Comparison of ENCODE assay signal across 10 cellular contexts in genomic region chr17:15213381-15214087, GRCh38. TPM values are rescaled to one million over a fixed set of nuclear protein-coding genes. Genes with fewer than 3 reads are reported as not detected.
DNase-seq lines count a peak whose midpoint lies in the region; ATAC-seq and TF ChIP-seq lines count a peak whose summit lies in the region.
"Had no signal": no experiment of that assay in that cellular context is flagged by ENCODE, and none has a peak within 500 bp of the region (broad histone marks: within the 10 kb centered on the region; RNA-seq: fewer than 3 reads in every experiment).

No MANE protein-coding gene starts in this region.

- H3K4me3 ChIP-seq in GM12875 (ENCODE audit: low read depth, low read length) (no peak overlapping the region), spleen (no peak overlapping the region)

- intact Hi-C loops in spleen (cut with DNase I; ENCODE audit: low total_unique reads): no loop called here

- in situ Hi-C loops in ACHN (cut with HindIII; ENCODE audit: low pct_ligation_motif_present, low pct_unique_long_range_greater_than_20kb, low sequenced_read_pairs): no loop called here

- peaks cover 0 to 3% (median 0%) of the 10 kb centered on the region in 7 donors for H3K27me3 ChIP-seq in spleen (replicated peaks in 1 of 7)

- no peaks in the 10 kb centered on the region for H3K36me3 ChIP-seq in spleen

- no peak overlapping the region for H3K27ac ChIP-seq in spleen
- H3K27ac ChIP-seq: RWPE1 had no signal

- TF ChIP-seq POLR2A in spleen (IDR thresholded peaks at IDR 0.05): no peak

- H3K4me1 ChIP-seq in spleen: no peaks in the 10 kb centered on the region

- no peaks in the 10 kb centered on the region for H3K9me3 ChIP-seq in spleen

- ATAC-seq in HG02642 (IDR thresholded peaks at IDR 0.05; ENCODE audit: poor library complexity, unreplicated experiment): no peak
- ATAC-seq in HG02588 (IDR thresholded peaks at IDR 0.05; ENCODE audit: unreplicated experiment): no peak

- TF ChIP-seq CTCF in GM12875 (IDR thresholded peaks at IDR 0.05; ENCODE audit: borderline replicate concordance, insufficient read depth, low read depth, low read length) (0 out of 2 replicates have a peak, but pooled peaks have one; percentile 22), spleen (IDR thresholded peaks at IDR 0.05 in 8 of 11, conservative IDR thresholded peaks at IDR 0.05 in 3 of 11) (peak in 2 of 11 experiments; percentile 16 to 20)

- DNase-seq in ACHN: peak; percentile 30
- DNase-seq in RPMI8226: peak; percentile 48
- DNase-seq in glomerular endothelial cell (ENCODE audit: extremely low read depth, low read depth, low spot score): peak; percentile 4
- no peak for DNase-seq in spleen
- no peak for DNase-seq in mucosa of gallbladder (ENCODE audit: low spot score)
- DNase-seq: activated effector memory CD4-positive, alpha-beta T cell treated with Interleukin-2 at 50 U/mL for 16 hours had no signal

- 80 to 88% (median 83%) methylated on average over 5 of the region's 5 CpGs for WGBS in spleen, 5 donors

RNA-seq across cellular contexts. Expression of gene PMP22, which starts 51.6 kb away (rescaled TPM):
- total RNA-seq in glomerular endothelial cell (267 and 271 TPM in 2 replicates), spleen (10 to 100 TPM; 30.0 to 40.0 (median 33.3) TPM), mucosa of gallbladder (61.4 TPM)
- 10 to 100 TPM in 2 of 3 donors, 1 to 10 TPM in 1; 9.5 to 23.8 (median 22.1) TPM for polyA plus RNA-seq in spleen

Comparison
In these comparisons a context has a peak if more than half of its experiments do, and no peak if none do; other contexts are left out.
1. DNase-seq: peak in ACHN (single experiment), RPMI8226 (single experiment) and glomerular endothelial cell (single experiment); none in spleen (single experiment) and mucosa of gallbladder (single experiment).